9 cellular contexts compared by ENCODE assay signal in the genomic region with DNA sequence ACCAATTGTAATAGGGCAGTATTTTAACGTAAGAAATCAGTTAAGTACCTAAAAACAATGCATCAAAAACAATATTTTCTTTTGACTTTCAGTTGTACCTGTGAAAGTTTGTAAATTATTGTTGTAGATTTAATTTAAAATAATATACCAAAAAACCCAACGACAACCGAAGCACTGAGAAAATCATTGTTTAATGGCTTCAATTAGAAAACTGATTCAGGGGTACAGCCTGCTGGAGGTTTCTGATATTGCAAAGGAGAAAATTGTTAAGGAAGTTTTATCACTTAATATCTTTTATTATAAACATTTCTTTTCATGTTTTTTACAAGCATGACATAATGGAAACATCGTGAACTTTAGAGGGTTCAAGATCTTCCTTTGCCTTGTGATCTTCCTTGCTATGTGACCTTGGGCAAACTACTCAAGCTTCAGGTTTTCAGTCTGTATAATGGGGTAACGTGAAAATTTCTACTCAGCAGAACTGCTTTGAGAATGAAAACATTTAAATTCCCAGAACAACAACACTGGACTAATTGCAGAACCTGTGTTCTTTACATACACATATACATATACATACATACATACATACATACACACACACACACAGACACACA.
DNase-seq lines count a peak whose midpoint lies in the region; ATAC-seq, FAIRE-seq and TF ChIP-seq lines count a peak whose summit lies in the region.
"Had no signal": no experiment of that assay in that cellular context is flagged by ENCODE, and none has a peak within 500 bp of the region (broad histone marks: within the 10 kb centered on the region; RNA-seq: fewer than 3 reads in every experiment).

No MANE protein-coding gene starts in this region.

- DNase-seq in natural killer cell = no peak
- no peak for DNase-seq in natural killer cell treated with Interleukin-12 subunit alpha and Interleukin-12 subunit beta and Interleukin-15 and Interleukin-18, amount 100 ng/mL, for 72 hours (ENCODE audit: low spot score)
- DNase-seq in keratinocyte (ENCODE audit: low read depth, low spot score) = no peak
- no peak for DNase-seq in vagina (ENCODE audit: extremely low spot score in 2 of 2)
- no peak for DNase-seq in hepatic stellate cell (ENCODE audit: low spot score)
- DNase-seq in mucosa of descending colon = no peak
- DNase-seq in activated T-helper 1 cell treated with anti-CD3 and anti-CD28 coated beads, Interleukin-12 subunit alpha, Interleukin-12 subunit beta, Interleukin-2, Interleukin-4 antibody, amounts not matched to agents 30 ng/mL and 10 ng/mL and 1 ng/mL, durations not matched to agents 14 hours and 24 hours and 36 hours (ENCODE audit: low spot score) = no peak

- H3K27ac Mint-ChIP-seq in natural killer cell = no peak overlapping the region
- no peak overlapping the region for H3K27ac Mint-ChIP-seq in natural killer cell treated with Interleukin-12 subunit alpha and Interleukin-12 subunit beta and Interleukin-15 and Interleukin-18, amount 100 ng/mL, for 72 hours
- no peak overlapping the region for H3K27ac Mint-ChIP-seq in activated T-helper 1 cell treated with anti-CD3 and anti-CD28 coated beads, Interleukin-12 subunit alpha, Interleukin-12 subunit beta, Interleukin-2, Interleukin-4 antibody, amounts not matched to agents 30 ng/mL and 10 ng/mL and 1 ng/mL, durations not matched to agents 14 hours and 24 hours and 36 hours
- H3K27ac Mint-ChIP-seq: memory B cell had no signal

- no peaks in the 10 kb centered on the region for H3K36me3 ChIP-seq in keratinocyte (ENCODE audit: control insufficient read depth in 2 of 2, extremely low read depth in 1 of 2, insufficient read depth in 2 of 2, low read length in 2 of 2)
- no peaks in the 10 kb centered on the region for H3K36me3 ChIP-seq in vagina
- no peaks in the 10 kb centered on the region for H3K36me3 ChIP-seq in mucosa of descending colon (ENCODE audit: low read depth)

- H4K20me1 ChIP-seq in keratinocyte (ENCODE audit: control insufficient read depth, extremely low read depth, insufficient read depth, low read length) = no peaks in the 10 kb centered on the region

- H3K4me3 ChIP-seq in keratinocyte (ENCODE audit: control insufficient read depth in 2 of 3, extremely low read depth in 1 of 3, insufficient read depth in 2 of 3, low read depth in 1 of 3, low read length in 3 of 3) = no peak overlapping the region
- H3K4me3 ChIP-seq in vagina = no peak overlapping the region
- H3K4me3 ChIP-seq in mucosa of descending colon = no peak overlapping the region

- H3K9ac ChIP-seq in keratinocyte (ENCODE audit: control insufficient read depth, extremely low read depth, insufficient read depth, low read length) = no peak overlapping the region

- no peaks in the 10 kb centered on the region for H3K9me3 Mint-ChIP-seq in natural killer cell
- H3K9me3 Mint-ChIP-seq in natural killer cell treated with Interleukin-12 subunit alpha and Interleukin-12 subunit beta and Interleukin-15 and Interleukin-18, amount 100 ng/mL, for 72 hours = no peaks in the 10 kb centered on the region
- H3K9me3 Mint-ChIP-seq in activated T-helper 1 cell treated with anti-CD3 and anti-CD28 coated beads, Interleukin-12 subunit alpha, Interleukin-12 subunit beta, Interleukin-2, Interleukin-4 antibody, amounts not matched to agents 30 ng/mL and 10 ng/mL and 1 ng/mL, durations not matched to agents 14 hours and 24 hours and 36 hours = no peaks in the 10 kb centered on the region
- H3K9me3 Mint-ChIP-seq: memory B cell had no signal

- intact Hi-C loops in natural killer cell (cut with micrococcal nuclease) = loop anchor here (2.0 to 10.0 kb wide), 2 partner anchors 421 to 719 kb away; no protein-coding TSS in a partner anchor
- intact Hi-C loops in vagina (cut with DNase I) = loop anchor here (5.0 kb wide), 1 partner anchor 422 kb away; no protein-coding TSS in a partner anchor
- intact Hi-C loops in mucosa of descending colon (cut with DNase I, micrococcal nuclease) = no loop called here
- intact Hi-C loops in activated T-helper 1 cell treated with anti-CD3 and anti-CD28 coated beads, Interleukin-12 subunit alpha, Interleukin-12 subunit beta, Interleukin-2, Interleukin-4 antibody, amounts not matched to agents 30 ng/mL and 10 ng/mL and 1 ng/mL, durations not matched to agents 14 hours and 24 hours and 36 hours (cut with micrococcal nuclease) = loop anchor here (1.0 to 5.0 kb wide), 6 partner anchors 13 to 782 kb away; no protein-coding TSS in a partner anchor

- H3K4me3 Mint-ChIP-seq in natural killer cell = no peak overlapping the region
- H3K4me3 Mint-ChIP-seq in natural killer cell treated with Interleukin-12 subunit alpha and Interleukin-12 subunit beta and Interleukin-15 and Interleukin-18, amount 100 ng/mL, for 72 hours = no peak overlapping the region
- H3K4me3 Mint-ChIP-seq in activated T-helper 1 cell treated with anti-CD3 and anti-CD28 coated beads, Interleukin-12 subunit alpha, Interleukin-12 subunit beta, Interleukin-2, Interleukin-4 antibody, amounts not matched to agents 30 ng/mL and 10 ng/mL and 1 ng/mL, durations not matched to agents 14 hours and 24 hours and 36 hours = no peak overlapping the region
- H3K4me3 Mint-ChIP-seq: memory B cell had no signal

- H3K36me3 Mint-ChIP-seq in natural killer cell = no peaks in the 10 kb centered on the region
- no peaks in the 10 kb centered on the region for H3K36me3 Mint-ChIP-seq in natural killer cell treated with Interleukin-12 subunit alpha and Interleukin-12 subunit beta and Interleukin-15 and Interleukin-18, amount 100 ng/mL, for 72 hours
- no peaks in the 10 kb centered on the region for H3K36me3 Mint-ChIP-seq in activated T-helper 1 cell treated with anti-CD3 and anti-CD28 coated beads, Interleukin-12 subunit alpha, Interleukin-12 subunit beta, Interleukin-2, Interleukin-4 antibody, amounts not matched to agents 30 ng/mL and 10 ng/mL and 1 ng/mL, durations not matched to agents 14 hours and 24 hours and 36 hours (ENCODE audit: low read depth)
- H3K36me3 Mint-ChIP-seq: memory B cell had no signal

- no peaks in the 10 kb centered on the region for H3K27me3 ChIP-seq in keratinocyte (ENCODE audit: control insufficient read depth, extremely low read depth, insufficient read depth, low read length)
- H3K27me3 ChIP-seq in vagina = no peaks in the 10 kb centered on the region

- dilution Hi-C loops in keratinocyte (cut with MboI; ENCODE audit: extremely low pct_ligation_motif_present, low sequenced_read_pairs) = no loop called here

- H3K9me3 ChIP-seq in keratinocyte (ENCODE audit: control insufficient read depth, low read depth, low read length) (no peaks in the 10 kb centered on the region), vagina (no peaks in the 10 kb centered on the region), mucosa of descending colon (no peaks in the 10 kb centered on the region)

- H3K27ac ChIP-seq in VCaP (0 out of 2 replicates have a peak overlapping the region, but pooled peaks have one; percentile 9), keratinocyte (ENCODE audit: control insufficient read depth, insufficient read depth, low read length) (no peak overlapping the region), vagina (no peak overlapping the region)

- no peaks in the 10 kb centered on the region for H3K4me1 Mint-ChIP-seq in natural killer cell
- H3K4me1 Mint-ChIP-seq in natural killer cell treated with Interleukin-12 subunit alpha and Interleukin-12 subunit beta and Interleukin-15 and Interleukin-18, amount 100 ng/mL, for 72 hours (ENCODE audit: low read depth in 2 of 2) = no peaks in the 10 kb centered on the region
- peaks cover 22% of the 10 kb centered on the region for H3K4me1 Mint-ChIP-seq in activated T-helper 1 cell treated with anti-CD3 and anti-CD28 coated beads, Interleukin-12 subunit alpha, Interleukin-12 subunit beta, Interleukin-2, Interleukin-4 antibody, amounts not matched to agents 30 ng/mL and 10 ng/mL and 1 ng/mL, durations not matched to agents 14 hours and 24 hours and 36 hours (ENCODE audit: low read depth)

- no peaks in the 10 kb centered on the region for H3K79me2 ChIP-seq in keratinocyte (ENCODE audit: control insufficient read depth, insufficient read depth, low read length)

- no peak for FAIRE-seq in keratinocyte (lab: Jason Lieb, UNC)

- no peak overlapping the region for H2AFZ ChIP-seq in keratinocyte (ENCODE audit: control insufficient read depth, low read length)

- TF ChIP-seq POLR2A in vagina (IDR thresholded peaks at IDR 0.05) = no peak

- H3K27me3 Mint-ChIP-seq in natural killer cell (ENCODE audit: low read depth in 2 of 2) = no peaks in the 10 kb centered on the region
- H3K27me3 Mint-ChIP-seq in natural killer cell treated with Interleukin-12 subunit alpha and Interleukin-12 subunit beta and Interleukin-15 and Interleukin-18, amount 100 ng/mL, for 72 hours = no peaks in the 10 kb centered on the region
- H3K27me3 Mint-ChIP-seq in activated T-helper 1 cell treated with anti-CD3 and anti-CD28 coated beads, Interleukin-12 subunit alpha, Interleukin-12 subunit beta, Interleukin-2, Interleukin-4 antibody, amounts not matched to agents 30 ng/mL and 10 ng/mL and 1 ng/mL, durations not matched to agents 14 hours and 24 hours and 36 hours (ENCODE audit: insufficient read depth) = no peaks in the 10 kb centered on the region
- H3K27me3 Mint-ChIP-seq: memory B cell had no signal

- no peak overlapping the region for H3K4me2 ChIP-seq in keratinocyte (ENCODE audit: control insufficient read depth, extremely low read depth, insufficient read depth, low read depth, low read length)

- TF ChIP-seq CTCF in natural killer cell (IDR thresholded peaks at IDR 0.05) = peak; percentile 41
- peak; percentile 74 for TF ChIP-seq CTCF in VCaP (conservative IDR thresholded peaks at IDR 0.05)
- TF ChIP-seq CTCF in keratinocyte (optimal IDR thresholded peaks at IDR 0.05 in 1 of 3, IDR thresholded peaks at IDR 0.05 in 1 of 3, conservative IDR thresholded peaks at IDR 0.05 in 1 of 3; ENCODE audit: extremely low read depth in 1 of 3, insufficient read depth in 2 of 3, low read length in 3 of 3) = peak in 2 of 3 experiments; percentile 20 to 44
- TF ChIP-seq CTCF in vagina (IDR thresholded peaks at IDR 0.05) = peak; percentile 33 to 75 (median 45)
- no peak for TF ChIP-seq CTCF in mucosa of descending colon (IDR thresholded peaks at IDR 0.05)

- H3K4me1 ChIP-seq in keratinocyte (ENCODE audit: control insufficient read depth, extremely low read depth, insufficient read depth, low read length) (peaks cover 12% of the 10 kb centered on the region), vagina (no peaks in the 10 kb centered on the region), mucosa of descending colon (ENCODE audit: low read depth) (no peaks in the 10 kb centered on the region)

- ATAC-seq in natural killer cell (no peak), mucosa of descending colon (no peak)
- no peak for ATAC-seq in natural killer cell treated with Interleukin-12 subunit alpha and Interleukin-12 subunit beta and Interleukin-15 and Interleukin-18, amount 100 ng/mL, for 72 hours

- no peaks in the 10 kb centered on the region for H3K9me1 ChIP-seq in keratinocyte (ENCODE audit: control insufficient read depth, extremely low read depth, insufficient read depth, low read length)

Comparison
In these comparisons a context has a peak if more than half of its experiments do, and no peak if none do; other contexts are left out.
1. intact Hi-C loops: an anchor here in natural killer cell (2.0 to 10.0 kb wide), vagina (5.0 kb wide) and activated T-helper 1 cell treated with anti-CD3 and anti-CD28 coated beads, Interleukin-12 subunit alpha, Interleukin-12 subunit beta, Interleukin-2, Interleukin-4 antibody, amounts not matched to agents 30 ng/mL and 10 ng/mL and 1 ng/mL, durations not matched to agents 14 hours and 24 hours and 36 hours (1.0 to 5.0 kb wide); none called in mucosa of descending colon.